20 cellular contexts compared by ENCODE assay signal in genomic region chr6:118877806-118878205, GRCh38.
"Had no signal": no experiment of that assay in that cellular context is flagged by ENCODE, and none has a peak within 500 bp of the region (broad histone marks: within the 10 kb centered on the region; RNA-seq: fewer than 3 reads in every experiment).

No MANE protein-coding gene starts in this region.

- DNase-seq: colonic mucosa; cortex of kidney; effector CD8-positive, alpha-beta T cell; effector memory CD8-positive, alpha-beta T cell; endodermal cell; erythroblast; esophagus squamous epithelium; foreskin fibroblast; foreskin melanocyte; gastrocnemius medialis; heart left ventricle; hypothalamus; immature natural killer cell; left cardiac atrium; left lung; left ventricle myocardium superior; lower lobe of right lung; mesenchymal stem cell; mucosa of descending colon had no signal

- H3K27me3 ChIP-seq: colonic mucosa, esophagus squamous epithelium, gastrocnemius medialis, heart left ventricle, hepatocyte, left lung had no signal

- H3K4me1 ChIP-seq: colonic mucosa had no signal

- H3K36me3 ChIP-seq: colonic mucosa, esophagus squamous epithelium, gastrocnemius medialis, heart left ventricle, left lung, lower lobe of right lung had no signal

- H3K4me3 ChIP-seq: colonic mucosa, esophagus squamous epithelium, gastrocnemius medialis, heart left ventricle, hepatocyte, left lung, lower lobe of right lung, mucosa of descending colon had no signal

- H2AFZ ChIP-seq: hepatocyte had no signal

- H3K9me3 ChIP-seq: colonic mucosa, esophagus squamous epithelium, gastrocnemius medialis, heart left ventricle, left lung, lower lobe of right lung, mucosa of descending colon had no signal

- H3K27ac ChIP-seq: colonic mucosa, esophagus squamous epithelium, gastrocnemius medialis, heart left ventricle, left lung, lower lobe of right lung had no signal
